ENCODE assay signal across 9 cellular contexts in genomic region chrX:73851014-73852009, GRCh38. TPM values are rescaled to one million over a fixed set of nuclear protein-coding genes. Genes with fewer than 3 reads are reported as not detected.
A peak's percentile ranks its signal among the peaks of the same experiment; 100 is the strongest.
DNase-seq lines count a peak whose midpoint lies in the region; ATAC-seq and TF ChIP-seq lines count a peak whose summit lies in the region.
"Had no signal": no experiment of that assay in that cellular context is flagged by ENCODE, and none has a peak within 500 bp of the region (broad histone marks: within the 10 kb centered on the region; RNA-seq: fewer than 3 reads in every experiment).

No MANE protein-coding gene starts in this region.

- H3K4me1 Mint-ChIP-seq in CD8-positive, alpha-beta memory T cell: peaks cover 0 to 43% (median 37%) of the 10 kb centered on the region in 3 donors

- DNase-seq in CD8-positive, alpha-beta memory T cell: peak in 2 of 5 donors; percentile 81 to 85
- DNase-seq in HEK293T (ENCODE audit: extremely low spot score): peak; percentile 33
- peak; percentile 49 for DNase-seq in activated CD8-positive, alpha-beta memory T cell treated with anti-CD3 and anti-CD28 coated beads, Interleukin-2, amount 50 U/mL, for 1 hour (ENCODE audit: extremely low read depth)
- DNase-seq in lung microvascular endothelial cell (ENCODE audit: low read depth in 2 of 2): peak; percentile 82 to 97
- no peak for DNase-seq in CD1c-positive myeloid dendritic cell (ENCODE audit: extremely low spot score)
- DNase-seq in iPS-NIHi11 (ENCODE audit: low spot score): no peak
- no peak for DNase-seq in NCI-H69 (lab: John Stamatoyannopoulos, UW)

- H3K27me3 ChIP-seq in CD8-positive, alpha-beta memory T cell (ENCODE audit: insufficient read depth, low read length, poor library complexity, severe bottlenecking): no peaks in the 10 kb centered on the region

- H3K4me3 Mint-ChIP-seq in CD8-positive, alpha-beta memory T cell: peak overlapping the region in 5 of 7 donors; percentile 88 to 94 (median 92)

- no peaks in the 10 kb centered on the region for H3K4me1 ChIP-seq in CD8-positive, alpha-beta memory T cell (ENCODE audit: insufficient read depth, low read length)

- peaks cover 0 to 2% of the 10 kb centered on the region in 2 donors for H3K27me3 Mint-ChIP-seq in CD8-positive, alpha-beta memory T cell

- no peaks in the 10 kb centered on the region for H3K36me3 Mint-ChIP-seq in CD8-positive, alpha-beta memory T cell

- no peaks in the 10 kb centered on the region for H3K9me3 ChIP-seq in CD8-positive, alpha-beta memory T cell (ENCODE audit: low read length)

- ATAC-seq in GM21381 (IDR thresholded peaks at IDR 0.05; ENCODE audit: unreplicated experiment): no peak

- H3K27ac ChIP-seq in CD8-positive, alpha-beta memory T cell (ENCODE audit: low read depth, low read length): peak overlapping the region; percentile 12

- H3K27ac Mint-ChIP-seq in CD8-positive, alpha-beta memory T cell: peak overlapping the region in 6 of 8 donors; percentile 93 to 98 (median 94)

- no peaks in the 10 kb centered on the region for H3K9me3 Mint-ChIP-seq in CD8-positive, alpha-beta memory T cell

- CTCF ChIA-PET in CD8-positive, alpha-beta memory T cell (lab: Charles Lee): no interaction called here
- CTCF ChIA-PET in HEK293T (lab: Yijun Ruan, JAX): no interaction called here

- POLR2A ChIA-PET in CD8-positive, alpha-beta memory T cell (lab: Charles Lee): no interaction called here
- POLR2A ChIA-PET in HEK293T (lab: Yijun Ruan, JAX): interaction anchor here (0.6 to 3.8 kb wide), 23 partner anchors 9 to 1822 kb away, joined by 3 to 25 read pairs (median 4); partner anchors contain the start of gene RPS4X

- H3K4me3 ChIP-seq in CD8-positive, alpha-beta memory T cell (ENCODE audit: low read length): no peak overlapping the region

- no peaks in the 10 kb centered on the region for H3K36me3 ChIP-seq in CD8-positive, alpha-beta memory T cell (ENCODE audit: insufficient read depth, low read length)

TF ChIP-seq in HEK293T, 16 proteins besides CTCF, POLR2A, EP300 and RAD21:
- no peak for TF ChIP-seq FOXA1 (IDR thresholded peaks at IDR 0.05)
- TF ChIP-seq NFRKB (IDR thresholded peaks at IDR 0.05): peak; percentile 78
- no peak for TF ChIP-seq ZNF384 (IDR thresholded peaks at IDR 0.05)
- no peak for TF ChIP-seq LEF1 (IDR thresholded peaks at IDR 0.05; ENCODE audit: borderline replicate concordance)
- peak; percentile 82; the same call in 1 of the 2 replicates for TF ChIP-seq CTBP1 (IDR thresholded peaks at IDR 0.05; ENCODE audit: borderline replicate concordance)
- TF ChIP-seq SP1 (IDR thresholded peaks at IDR 0.05): no peak
- no peak; the same call in none of the 2 replicates for TF ChIP-seq ELF4 (IDR thresholded peaks at IDR 0.05)
- no peak for TF ChIP-seq TARDBP (IDR thresholded peaks at IDR 0.05)
- TF ChIP-seq FOXM1 (IDR thresholded peaks at IDR 0.05; ENCODE audit: borderline replicate concordance): no peak
- 0 out of 2 replicates have a peak, but pooled peaks have one; percentile 45 for TF ChIP-seq FOXK2 (IDR thresholded peaks at IDR 0.05)
- TF ChIP-seq HDGF (IDR thresholded peaks at IDR 0.05; ENCODE audit: borderline replicate concordance): no peak
- peak; percentile 8; the same call in 1 of the 2 replicates for TF ChIP-seq ARNT (IDR thresholded peaks at IDR 0.05)
- TF ChIP-seq SUZ12 (IDR thresholded peaks at IDR 0.05): no peak
- peak; percentile 52 for TF ChIP-seq BHLHE40 (IDR thresholded peaks at IDR 0.05; ENCODE audit: borderline replicate concordance)
- peak; percentile 68 for TF ChIP-seq L3MBTL2 (conservative IDR thresholded peaks at IDR 0.05)
- peak; percentile 96 for TF ChIP-seq PKNOX1 (IDR thresholded peaks at IDR 0.05)
TF ChIP-seq in HEK293T: peak in this region for 7.

RNA-seq across cellular contexts. Expression of gene XIST, which starts 1.2 kb away (rescaled TPM):
- not detected for total RNA-seq in CD8-positive, alpha-beta memory T cell
- polyA plus RNA-seq in CD8-positive, alpha-beta memory T cell: 9.7 TPM
- 32.9 TPM in 1 of 2 replicates, not detected in the other for total RNA-seq in lung microvascular endothelial cell
- total RNA-seq: activated CD8-positive, alpha-beta memory T cell treated with anti-CD3 and anti-CD28 coated beads for 36 hours had no signal

Comparison
In these comparisons a context has a peak if more than half of its experiments do, and no peak if none do; other contexts are left out.
1. DNase-seq: peak in HEK293T (single experiment), activated CD8-positive, alpha-beta memory T cell treated with anti-CD3 and anti-CD28 coated beads, Interleukin-2, amount 50 U/mL, for 1 hour (single experiment) and lung microvascular endothelial cell (2 of 2); none in CD1c-positive myeloid dendritic cell (single experiment), iPS-NIHi11 (single experiment) and NCI-H69 (single experiment).